In the genomic region with DNA sequence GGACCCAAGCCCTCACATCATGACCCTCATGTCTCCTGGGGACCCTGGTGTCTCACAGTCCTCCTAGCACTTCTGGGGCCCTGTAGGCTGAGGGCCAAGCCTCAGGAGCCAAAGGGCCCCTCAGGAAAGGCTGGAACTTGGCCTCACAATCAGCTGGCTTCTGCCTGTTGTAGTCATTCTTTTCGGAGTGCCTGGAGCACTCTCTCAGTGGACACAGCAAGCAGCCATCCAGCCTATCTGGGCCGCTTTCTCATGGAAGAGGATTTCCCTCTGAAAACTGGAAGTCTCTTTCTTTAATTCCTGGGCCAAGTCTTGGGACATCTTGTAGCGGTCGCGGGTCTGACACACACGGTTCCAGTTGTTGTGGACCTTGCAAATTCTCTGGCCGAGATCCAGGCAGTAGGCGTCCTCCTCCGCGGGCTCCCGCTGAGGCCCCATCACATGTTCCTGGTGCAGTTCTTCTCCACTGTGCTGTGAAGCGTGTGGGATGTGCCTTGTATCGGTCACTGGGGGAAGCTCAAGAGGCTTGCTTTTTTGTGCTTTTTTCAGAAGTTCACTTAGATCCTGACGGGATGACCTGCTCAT, we compare ENCODE assay signal across 20 cellular contexts.
A peak's percentile ranks its signal among the peaks of the same experiment; 100 is the strongest.
DNase-seq lines count a peak whose midpoint lies in the region; ATAC-seq and TF ChIP-seq lines count a peak whose summit lies in the region.
"Had no signal": no experiment of that assay in that cellular context is flagged by ENCODE, and none has a peak within 500 bp of the region (broad histone marks: within the 10 kb centered on the region; RNA-seq: fewer than 3 reads in every experiment).

No MANE protein-coding gene starts in this region.

- TF ChIP-seq CTCF in fibroblast of mammary gland (conservative IDR thresholded peaks at IDR 0.05; ENCODE audit: control insufficient read depth, insufficient read depth, low read depth, low read length) (no peak), psoas muscle (IDR thresholded peaks at IDR 0.05) (no peak), thyroid gland (IDR thresholded peaks at IDR 0.05) (no peak)

- ATAC-seq in left ventricle myocardium superior: peak; percentile 63
- ATAC-seq in psoas muscle: peak in 3 of 4 donors; percentile 36 to 71 (median 69)
- ATAC-seq: GM12878 had no signal

- H3K4me1 ChIP-seq in psoas muscle: no peaks in the 10 kb centered on the region
- peaks cover 0 to 15% of the 10 kb centered on the region in 2 donors for H3K4me1 ChIP-seq in thyroid gland

- peak; percentile 58 for DNase-seq in fibroblast of mammary gland (ENCODE audit: low read depth)
- DNase-seq in left ventricle myocardium superior: peak; percentile 46
- DNase-seq in psoas muscle: peak in 1 of 2 donors; percentile 78
- DNase-seq in thyroid gland: peak; percentile 90 to 94
- DNase-seq in NCI-H1092 (lab: John Stamatoyannopoulos, UW): no peak
- DNase-seq in EL: no peak
- DNase-seq in activated T-cell treated with anti-CD3 and anti-CD28 coated beads, Interleukin-2, amount 50 U/mL, for 1 hour: no peak
- DNase-seq: CD4-positive, alpha-beta T cell; DMS 273 treated with DMSO at 0.1 percent for 48 hours; GOT3; HCEC 1CT; IMR-90; NCI-H1105; NCI-H2029 treated with DMSO at 0.1 percent for 48 hours; NCI-H2171; NCI-H524; NCI-H82; SHP77 had no signal

- H3K27ac ChIP-seq in psoas muscle: no peak overlapping the region
- peak overlapping the region in 2 of 3 donors; percentile 46 to 47 for H3K27ac ChIP-seq in thyroid gland
- H3K27ac ChIP-seq: KMS-11 had no signal

- WGBS in psoas muscle, 3 donors: 28 to 47% (median 37%) methylated on average over 14 of the region's 14 CpGs
- 36 to 67% methylated on average over 14 of the region's 14 CpGs for WGBS in thyroid gland, 2 donors

- TF ChIP-seq POLR2A in thyroid gland (IDR thresholded peaks at IDR 0.05): no peak

- H3K36me3 ChIP-seq in psoas muscle (ENCODE audit: insufficient read depth in 1 of 2, low read depth in 1 of 2) (no peaks in the 10 kb centered on the region), thyroid gland (no peaks in the 10 kb centered on the region)

- H3K27me3 ChIP-seq in psoas muscle (ENCODE audit: insufficient read depth in 3 of 3, low read length in 2 of 3) (peaks cover 0 to 3% (median 0%) of the 10 kb centered on the region in 3 donors), thyroid gland (no peaks in the 10 kb centered on the region)

- H3K9me3 ChIP-seq in psoas muscle (no peaks in the 10 kb centered on the region), thyroid gland (no peaks in the 10 kb centered on the region)

- intact Hi-C loops in left ventricle myocardium superior (cut with micrococcal nuclease): no loop called here
- intact Hi-C loops in psoas muscle (cut with DNase I): loop anchor here (5.0 to 10.0 kb wide), 2 partner anchors 179 to 801 kb away; no protein-coding TSS in a partner anchor
- intact Hi-C loops in thyroid gland (cut with DNase I): loop anchor here (5.0 kb wide), 1 partner anchor 166 kb away; no protein-coding TSS in a partner anchor

- H3K4me3 ChIP-seq in fibroblast of mammary gland (ENCODE audit: control insufficient read depth, low read depth, low read length): no peak overlapping the region
- no peak overlapping the region for H3K4me3 ChIP-seq in psoas muscle
- no peak overlapping the region for H3K4me3 ChIP-seq in thyroid gland (replicated peaks in 1 of 3)
- H3K4me3 ChIP-seq: GM12878 had no signal

Comparison
In these comparisons a context has a peak if more than half of its experiments do, and no peak if none do; other contexts are left out.
1. DNase-seq: peak in fibroblast of mammary gland (single experiment), left ventricle myocardium superior (single experiment) and thyroid gland (2 of 2); none in NCI-H1092 (single experiment), EL (single experiment) and activated T-cell treated with anti-CD3 and anti-CD28 coated beads, Interleukin-2, amount 50 U/mL, for 1 hour (single experiment).